Comparison of ENCODE assay signal across 1 cellular context in the genomic region with DNA sequence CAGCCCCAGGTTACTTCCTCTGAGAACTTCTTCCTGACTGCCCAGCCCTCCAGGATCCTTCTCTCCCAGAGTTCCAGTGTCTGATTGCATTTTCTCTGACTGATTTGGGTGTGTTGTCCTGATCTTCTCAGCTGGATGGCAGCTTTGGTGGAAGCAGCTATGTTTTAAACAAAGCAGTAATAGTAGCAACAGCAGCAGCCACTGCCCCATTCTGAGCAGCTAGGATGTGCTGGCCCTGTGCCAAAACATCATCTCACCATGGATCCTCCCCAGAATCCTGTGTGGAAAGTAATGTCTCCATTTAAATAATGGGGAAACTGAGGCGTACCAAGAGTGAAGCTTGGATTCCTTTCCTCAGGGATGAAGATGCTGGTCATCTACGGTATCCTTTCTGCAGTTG.
TF ChIP-seq lines count a peak whose summit lies in the region.

No MANE protein-coding gene starts in this region.

TF ChIP-seq in HepG2, 621 proteins besides CTCF, POLR2A, EP300 and RAD21 (continued from another document):
- TF ChIP-seq, protein P1, sequence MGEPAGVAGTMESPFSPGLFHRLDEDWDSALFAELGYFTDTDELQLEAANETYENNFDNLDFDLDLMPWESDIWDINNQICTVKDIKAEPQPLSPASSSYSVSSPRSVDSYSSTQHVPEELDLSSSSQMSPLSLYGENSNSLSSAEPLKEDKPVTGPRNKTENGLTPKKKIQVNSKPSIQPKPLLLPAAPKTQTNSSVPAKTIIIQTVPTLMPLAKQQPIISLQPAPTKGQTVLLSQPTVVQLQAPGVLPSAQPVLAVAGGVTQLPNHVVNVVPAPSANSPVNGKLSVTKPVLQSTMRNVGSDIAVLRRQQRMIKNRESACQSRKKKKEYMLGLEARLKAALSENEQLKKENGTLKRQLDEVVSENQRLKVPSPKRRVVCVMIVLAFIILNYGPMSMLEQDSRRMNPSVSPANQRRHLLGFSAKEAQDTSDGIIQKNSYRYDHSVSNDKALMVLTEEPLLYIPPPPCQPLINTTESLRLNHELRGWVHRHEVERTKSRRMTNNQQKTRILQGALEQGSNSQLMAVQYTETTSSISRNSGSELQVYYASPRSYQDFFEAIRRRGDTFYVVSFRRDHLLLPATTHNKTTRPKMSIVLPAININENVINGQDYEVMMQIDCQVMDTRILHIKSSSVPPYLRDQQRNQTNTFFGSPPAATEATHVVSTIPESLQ (CRISPR knock-in tag; conservative IDR thresholded peaks at IDR 0.05) = no peak
- no peak for TF ChIP-seq HDAC1 (CRISPR knock-in tag; IDR thresholded peaks at IDR 0.05)
- no peak for TF ChIP-seq MXD3 (CRISPR knock-in tag; IDR thresholded peaks at IDR 0.05)
- no peak for TF ChIP-seq KLF16 (CRISPR knock-in tag; IDR thresholded peaks at IDR 0.05)
- TF ChIP-seq, protein P2, sequence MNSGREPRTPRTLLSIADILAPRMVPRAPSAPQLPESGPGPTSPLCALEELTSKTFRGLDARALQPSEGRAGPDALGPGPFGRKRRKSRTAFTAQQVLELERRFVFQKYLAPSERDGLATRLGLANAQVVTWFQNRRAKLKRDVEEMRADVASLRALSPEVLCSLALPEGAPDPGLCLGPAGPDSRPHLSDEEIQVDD (CRISPR knock-in tag; IDR thresholded peaks at IDR 0.05; ENCODE audit: borderline replicate concordance) = no peak
- TF ChIP-seq ZNF597 (CRISPR knock-in tag; IDR thresholded peaks at IDR 0.05) = no peak
- 0 out of 2 replicates have a peak, but pooled peaks have one; percentile 50 for TF ChIP-seq LCORL (IDR thresholded peaks at IDR 0.05)
- no peak for TF ChIP-seq LCORL (CRISPR knock-in tag; IDR thresholded peaks at IDR 0.05)
- no peak for TF ChIP-seq ATF7-NPFF (CRISPR knock-in tag; IDR thresholded peaks at IDR 0.05; ENCODE audit: low read depth)
TF ChIP-seq in HepG2: peak in this region for 1.
